ENCODE assay signal across 1 cellular context in the genomic region with DNA sequence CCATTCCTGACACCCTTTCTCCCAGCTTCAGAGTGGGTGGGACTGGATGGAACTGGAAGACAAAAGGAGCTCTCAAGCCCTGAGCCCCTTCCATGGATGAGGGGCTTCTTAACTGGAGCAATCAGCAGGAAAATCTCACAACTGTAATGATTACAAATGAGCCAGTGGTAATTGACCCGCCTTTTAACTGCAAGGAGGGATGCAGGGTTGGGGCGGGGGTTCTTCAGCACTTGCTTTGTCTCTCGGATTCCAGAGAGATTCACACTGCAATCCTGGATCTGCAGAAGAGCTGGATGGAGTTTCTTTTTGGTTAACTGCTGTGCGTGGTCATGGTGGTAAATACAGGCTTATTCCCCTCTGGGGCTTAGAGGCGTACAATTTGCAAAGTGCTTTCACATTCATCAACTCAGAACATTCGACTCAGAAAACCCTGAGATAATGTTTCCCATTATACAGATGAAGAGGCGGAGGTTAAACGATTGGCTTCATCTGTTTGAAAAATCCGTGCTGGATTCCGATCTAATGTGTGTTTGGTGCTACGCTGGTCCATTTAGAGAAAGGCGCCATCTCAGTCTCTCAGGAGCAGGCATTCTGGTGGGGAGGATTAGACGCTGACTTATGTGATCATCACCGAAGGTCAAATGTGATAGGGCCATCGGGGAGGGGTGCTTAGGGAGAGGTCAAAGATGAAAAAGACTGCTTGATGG.
TF ChIP-seq lines count a peak whose summit lies in the region.

No MANE protein-coding gene starts in this region.

TF ChIP-seq in K562, 482 proteins besides CTCF, POLR2A, EP300 and RAD21:
- TF ChIP-seq, protein P1, sequence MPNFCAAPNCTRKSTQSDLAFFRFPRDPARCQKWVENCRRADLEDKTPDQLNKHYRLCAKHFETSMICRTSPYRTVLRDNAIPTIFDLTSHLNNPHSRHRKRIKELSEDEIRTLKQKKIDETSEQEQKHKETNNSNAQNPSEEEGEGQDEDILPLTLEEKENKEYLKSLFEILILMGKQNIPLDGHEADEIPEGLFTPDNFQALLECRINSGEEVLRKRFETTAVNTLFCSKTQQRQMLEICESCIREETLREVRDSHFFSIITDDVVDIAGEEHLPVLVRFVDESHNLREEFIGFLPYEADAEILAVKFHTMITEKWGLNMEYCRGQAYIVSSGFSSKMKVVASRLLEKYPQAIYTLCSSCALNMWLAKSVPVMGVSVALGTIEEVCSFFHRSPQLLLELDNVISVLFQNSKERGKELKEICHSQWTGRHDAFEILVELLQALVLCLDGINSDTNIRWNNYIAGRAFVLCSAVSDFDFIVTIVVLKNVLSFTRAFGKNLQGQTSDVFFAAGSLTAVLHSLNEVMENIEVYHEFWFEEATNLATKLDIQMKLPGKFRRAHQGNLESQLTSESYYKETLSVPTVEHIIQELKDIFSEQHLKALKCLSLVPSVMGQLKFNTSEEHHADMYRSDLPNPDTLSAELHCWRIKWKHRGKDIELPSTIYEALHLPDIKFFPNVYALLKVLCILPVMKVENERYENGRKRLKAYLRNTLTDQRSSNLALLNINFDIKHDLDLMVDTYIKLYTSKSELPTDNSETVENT (CRISPR knock-in tag; IDR thresholded peaks at IDR 0.05) = no peak
- TF ChIP-seq NR2C2 (CRISPR knock-in tag; IDR thresholded peaks at IDR 0.05) (no peak), NR2C2 (tag; IDR thresholded peaks at IDR 0.05) (peak; percentile 75), MBD1 (CRISPR knock-in tag; IDR thresholded peaks at IDR 0.05) (no peak), KDM5B (IDR thresholded peaks at IDR 0.05; ENCODE audit: insufficient replicate concordance, low read depth, low read length) (no peak), GATA2 (CRISPR knock-in tag; IDR thresholded peaks at IDR 0.05) (no peak), NR2C1 (IDR thresholded peaks at IDR 0.05) (no peak; the same call in 1 of the 2 replicates), NR2C1 (tag; IDR thresholded peaks at IDR 0.05) (peak; percentile 82), ERF (CRISPR knock-in tag; IDR thresholded peaks at IDR 0.05) (no peak)
